8 cellular contexts compared by ENCODE assay signal in the genomic region with DNA sequence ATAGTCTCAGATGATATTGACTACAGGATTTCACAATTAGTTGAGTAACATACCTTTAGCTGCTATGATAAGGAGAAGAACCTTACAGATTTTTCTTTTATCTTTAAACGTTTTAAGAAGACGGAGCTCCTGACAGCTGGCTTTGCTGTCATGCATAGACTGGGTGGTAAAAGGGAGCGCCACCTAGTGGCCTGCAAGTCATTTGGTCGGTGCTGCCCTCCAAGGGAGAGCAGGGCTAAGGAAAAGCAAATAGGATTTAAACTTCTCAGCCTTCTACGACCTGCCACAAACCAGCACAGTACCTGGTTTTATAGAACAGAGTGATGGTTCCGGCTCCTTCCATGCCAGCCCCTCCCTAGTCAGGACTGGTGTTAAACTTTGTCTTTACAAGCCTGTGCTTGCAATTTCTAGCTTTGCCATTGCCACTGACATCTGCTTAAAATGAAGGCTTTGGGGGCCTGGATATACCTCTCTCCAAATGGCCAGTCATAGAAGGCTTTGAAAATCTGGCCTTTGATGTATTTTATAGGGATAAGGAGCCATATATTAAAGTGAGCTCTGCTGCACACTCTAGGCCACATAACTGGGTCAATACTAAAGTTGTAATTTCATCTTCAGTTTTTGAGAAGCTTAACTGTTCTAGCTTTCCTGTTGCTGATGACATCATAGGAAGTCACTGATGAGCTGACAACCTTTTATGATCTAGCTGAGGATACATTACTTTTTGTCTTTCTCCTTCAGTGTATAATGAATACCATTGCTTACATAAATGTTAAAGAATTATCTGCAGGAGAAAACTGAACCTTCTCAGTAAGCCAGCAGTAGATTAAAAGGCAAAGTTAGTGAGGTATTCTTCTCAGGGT. TPM values are rescaled to one million over a fixed set of nuclear protein-coding genes. Genes with fewer than 3 reads are reported as not detected.
DNase-seq lines count a peak whose midpoint lies in the region; ATAC-seq and TF ChIP-seq lines count a peak whose summit lies in the region.

No MANE protein-coding gene starts in this region.

- no peaks in the 10 kb centered on the region for H3F3A ChIP-seq in Loucy (ENCODE audit: low read depth)

- no peaks in the 10 kb centered on the region for H4K20me1 ChIP-seq in Loucy (ENCODE audit: insufficient read depth, low read length, poor library complexity, severe bottlenecking)

- peak; percentile 91 for TF ChIP-seq CTCF in GM12873 (IDR thresholded peaks at IDR 0.05; ENCODE audit: insufficient read depth, low read depth, low read length, missing control alignments)
- TF ChIP-seq CTCF in Loucy (conservative IDR thresholded peaks at IDR 0.05; ENCODE audit: low read length) = peak; percentile 98
- peak; percentile 80 to 93 for TF ChIP-seq CTCF in right atrium auricular region (IDR thresholded peaks at IDR 0.05)

- no peaks in the 10 kb centered on the region for H3K36me3 ChIP-seq in Loucy (ENCODE audit: insufficient read depth, low read length)
- no peaks in the 10 kb centered on the region for H3K36me3 ChIP-seq in SK-N-MC (ENCODE audit: insufficient read depth, low read length)
- no peaks in the 10 kb centered on the region for H3K36me3 ChIP-seq in right atrium auricular region

- H3K27ac ChIP-seq in SK-N-MC (no peak overlapping the region), right atrium auricular region (no peak overlapping the region)

- H3K9ac ChIP-seq in Loucy (ENCODE audit: low read depth, low read length, poor library complexity, severe bottlenecking) (no peak overlapping the region), SK-N-MC (ENCODE audit: insufficient read length) (no peak overlapping the region)

- no peaks in the 10 kb centered on the region for H3K4me1 ChIP-seq in Loucy (ENCODE audit: insufficient read depth, low read length, poor library complexity, severe bottlenecking)
- H3K4me1 ChIP-seq in right atrium auricular region = peaks cover 0 to 9% of the 10 kb centered on the region in 2 donors

- no peak overlapping the region for H3K4me2 ChIP-seq in Loucy (ENCODE audit: low read depth, low read length, poor library complexity, severe bottlenecking)

- peak; percentile 85 for DNase-seq in HCEC 1CT
- DNase-seq in SK-N-MC (ENCODE audit: low read depth, low spot score) = peak; percentile 32
- peak; percentile 76 for DNase-seq in amniotic epithelial cell (ENCODE audit: low read depth)
- peak; percentile 79 for DNase-seq in right atrium auricular region (ENCODE audit: low spot score)
- peak; percentile 83 for DNase-seq in sciatic nerve (ENCODE audit: low spot score)
- no peak for DNase-seq in NCI-H187 treated with DMSO at 0.1 percent for 48 hours (lab: John Stamatoyannopoulos, UW)

- ATAC-seq in sciatic nerve = peak; percentile 82

- H3K4me3 ChIP-seq in Loucy (ENCODE audit: low read length, poor library complexity, severe bottlenecking) (no peak overlapping the region), SK-N-MC (no peak overlapping the region), right atrium auricular region (no peak overlapping the region)

- intact Hi-C loops in sciatic nerve (cut with DNase I) = no loop called here

- H3K9me2 ChIP-seq in Loucy (replicated peaks; ENCODE audit: low read depth, low read length) = no peaks in the 10 kb centered on the region

- H3K79me2 ChIP-seq in Loucy (ENCODE audit: insufficient read depth, low read length) = no peaks in the 10 kb centered on the region

- no peaks in the 10 kb centered on the region for H3K9me3 ChIP-seq in Loucy (ENCODE audit: insufficient read depth, low read depth, low read length)
- H3K9me3 ChIP-seq in SK-N-MC (ENCODE audit: low read depth, low read length) = no peaks in the 10 kb centered on the region
- H3K9me3 ChIP-seq in right atrium auricular region = no peaks in the 10 kb centered on the region

- H2AFZ ChIP-seq in Loucy (ENCODE audit: low read length) = no peak overlapping the region

- no peaks in the 10 kb centered on the region for H3K27me3 ChIP-seq in Loucy (ENCODE audit: insufficient read depth, low read length, poor library complexity, severe bottlenecking)
- no peaks in the 10 kb centered on the region for H3K27me3 ChIP-seq in right atrium auricular region

RNA-seq across cellular contexts. Expression of gene ADAMTSL1, which starts 31.1 kb away (rescaled TPM):
- total RNA-seq in right atrium auricular region (1 to 10 TPM; 3.4 to 3.8 TPM), sciatic nerve (61.8 TPM)

Comparison
In these comparisons a context has a peak if more than half of its experiments do, and no peak if none do; other contexts are left out.
1. RNA of gene ADAMTSL1, which starts 31.1 kb away (total RNA-seq): 61.8 TPM in sciatic nerve (single experiment); 3.4 to 3.8 TPM in right atrium auricular region; every median in the first group is over 10 times any median in the second.
2. Peak in every context shown above with its lines, with median percentiles within 50 percentile points of each other: CTCF ChIP-seq.